Comparison of ENCODE assay signal across 1 cellular context in the genomic region with DNA sequence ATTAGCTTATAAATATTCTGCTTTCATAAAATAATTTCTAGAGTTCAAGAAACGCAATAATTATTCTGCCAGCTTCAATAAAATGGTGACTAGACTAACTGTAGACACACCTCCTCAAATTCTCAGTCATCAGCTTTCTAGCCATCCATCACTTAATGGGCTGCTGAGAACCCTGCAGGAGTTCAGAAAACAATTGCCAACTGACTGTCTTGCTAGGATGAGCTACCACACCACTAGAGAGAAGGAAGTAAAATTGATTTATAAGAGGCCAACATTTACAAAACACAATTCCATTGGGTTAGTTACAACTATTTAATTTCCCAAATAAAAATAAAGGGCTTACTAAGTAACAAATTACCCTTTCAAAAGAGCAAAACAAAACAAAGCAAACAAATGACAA.
TF ChIP-seq lines count a peak whose summit lies in the region.

No MANE protein-coding gene starts in this region.

TF ChIP-seq in IMR-90, 13 proteins besides CTCF, POLR2A, EP300 and RAD21 (continued from another document):
- TF ChIP-seq, protein P1, sequence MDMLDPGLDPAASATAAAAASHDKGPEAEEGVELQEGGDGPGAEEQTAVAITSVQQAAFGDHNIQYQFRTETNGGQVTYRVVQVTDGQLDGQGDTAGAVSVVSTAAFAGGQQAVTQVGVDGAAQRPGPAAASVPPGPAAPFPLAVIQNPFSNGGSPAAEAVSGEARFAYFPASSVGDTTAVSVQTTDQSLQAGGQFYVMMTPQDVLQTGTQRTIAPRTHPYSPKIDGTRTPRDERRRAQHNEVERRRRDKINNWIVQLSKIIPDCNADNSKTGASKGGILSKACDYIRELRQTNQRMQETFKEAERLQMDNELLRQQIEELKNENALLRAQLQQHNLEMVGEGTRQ (IDR thresholded peaks at IDR 0.05; ENCODE audit: low read depth, low read length) = no peak
- no peak for TF ChIP-seq RCOR1 (IDR thresholded peaks at IDR 0.05; ENCODE audit: insufficient replicate concordance, low read length)
